In the genomic region with DNA sequence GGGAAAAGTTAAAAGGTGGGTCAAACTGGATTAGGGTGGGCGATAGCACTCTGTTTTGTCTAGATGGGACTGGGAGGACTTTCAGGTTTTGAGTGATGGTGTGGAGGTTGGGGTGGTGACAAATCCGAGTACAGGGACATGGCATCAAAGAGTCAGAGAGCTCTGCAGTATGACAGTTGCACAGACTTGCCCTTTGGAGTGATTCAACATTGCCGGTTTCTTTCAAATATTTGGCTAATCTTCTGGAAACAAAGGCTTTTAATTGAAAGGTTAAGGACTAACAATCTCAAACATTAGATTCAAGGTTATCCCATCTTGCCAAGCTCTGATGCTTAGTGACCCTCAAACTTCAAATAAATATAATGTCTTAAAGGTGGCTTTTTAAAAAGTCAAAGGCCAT, we compare ENCODE assay signal across 1 cellular context.
TF ChIP-seq lines count a peak whose summit lies in the region.

No MANE protein-coding gene starts in this region.

TF ChIP-seq in IMR-90, 13 proteins besides CTCF, POLR2A, EP300 and RAD21:
- TF ChIP-seq MAFK (IDR thresholded peaks at IDR 0.05; ENCODE audit: low read depth, low read length) = no peak
- TF ChIP-seq NFE2L2 (IDR thresholded peaks at IDR 0.05; ENCODE audit: low read depth, low read length) = no peak
- TF ChIP-seq BHLHE40 (IDR thresholded peaks at IDR 0.05; ENCODE audit: low read depth, low read length) = no peak
- TF ChIP-seq, protein P1, sequence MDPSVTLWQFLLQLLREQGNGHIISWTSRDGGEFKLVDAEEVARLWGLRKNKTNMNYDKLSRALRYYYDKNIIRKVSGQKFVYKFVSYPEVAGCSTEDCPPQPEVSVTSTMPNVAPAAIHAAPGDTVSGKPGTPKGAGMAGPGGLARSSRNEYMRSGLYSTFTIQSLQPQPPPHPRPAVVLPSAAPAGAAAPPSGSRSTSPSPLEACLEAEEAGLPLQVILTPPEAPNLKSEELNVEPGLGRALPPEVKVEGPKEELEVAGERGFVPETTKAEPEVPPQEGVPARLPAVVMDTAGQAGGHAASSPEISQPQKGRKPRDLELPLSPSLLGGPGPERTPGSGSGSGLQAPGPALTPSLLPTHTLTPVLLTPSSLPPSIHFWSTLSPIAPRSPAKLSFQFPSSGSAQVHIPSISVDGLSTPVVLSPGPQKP (IDR thresholded peaks at IDR 0.05; ENCODE audit: borderline replicate concordance, low read depth, low read length) = no peak
- TF ChIP-seq, protein P2, sequence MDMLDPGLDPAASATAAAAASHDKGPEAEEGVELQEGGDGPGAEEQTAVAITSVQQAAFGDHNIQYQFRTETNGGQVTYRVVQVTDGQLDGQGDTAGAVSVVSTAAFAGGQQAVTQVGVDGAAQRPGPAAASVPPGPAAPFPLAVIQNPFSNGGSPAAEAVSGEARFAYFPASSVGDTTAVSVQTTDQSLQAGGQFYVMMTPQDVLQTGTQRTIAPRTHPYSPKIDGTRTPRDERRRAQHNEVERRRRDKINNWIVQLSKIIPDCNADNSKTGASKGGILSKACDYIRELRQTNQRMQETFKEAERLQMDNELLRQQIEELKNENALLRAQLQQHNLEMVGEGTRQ (IDR thresholded peaks at IDR 0.05; ENCODE audit: low read depth, low read length) = no peak
- no peak for TF ChIP-seq SMC3 (IDR thresholded peaks at IDR 0.05; ENCODE audit: low read depth, low read length)
- TF ChIP-seq FOS (IDR thresholded peaks at IDR 0.05; ENCODE audit: low read depth, low read length) = no peak
- no peak for TF ChIP-seq MAZ (IDR thresholded peaks at IDR 0.05; ENCODE audit: borderline replicate concordance, low read depth, low read length)
- TF ChIP-seq CHD1 (IDR thresholded peaks at IDR 0.05; ENCODE audit: low read depth, low read length) = no peak
- TF ChIP-seq MXI1 (IDR thresholded peaks at IDR 0.05; ENCODE audit: borderline replicate concordance, low read depth, low read length) = no peak
- no peak for TF ChIP-seq RCOR1 (IDR thresholded peaks at IDR 0.05; ENCODE audit: insufficient replicate concordance, low read length)
- no peak for TF ChIP-seq CEBPB (IDR thresholded peaks at IDR 0.05; ENCODE audit: low read depth, low read length)
- no peak for TF ChIP-seq RFX5 (IDR thresholded peaks at IDR 0.05; ENCODE audit: low read depth, low read length)
